Comparison of ENCODE assay signal across 9 cellular contexts in genomic region chr22:22342697-22343602, GRCh38.
DNase-seq lines count a peak whose midpoint lies in the region; ATAC-seq and TF ChIP-seq lines count a peak whose summit lies in the region.
"Had no signal": no experiment of that assay in that cellular context is flagged by ENCODE, and none has a peak within 500 bp of the region (broad histone marks: within the 10 kb centered on the region; RNA-seq: fewer than 3 reads in every experiment).

No MANE protein-coding gene starts in this region.

- H3K4me3 ChIP-seq in KMS-11 (IDR thresholded peaks at IDR 0.05; ENCODE audit: insufficient read depth, low read depth, low read length) (no peak overlapping the region), ascending aorta (no peak overlapping the region)
- H3K4me3 ChIP-seq: SJSA1 had no signal

- H3K79me2 ChIP-seq in KMS-11 (ENCODE audit: insufficient read depth, low read depth) = no peaks in the 10 kb centered on the region

- no peaks in the 10 kb centered on the region for H3K4me1 Mint-ChIP-seq in immature natural killer cell

- no peak overlapping the region for H3K27ac Mint-ChIP-seq in immature natural killer cell

- H3K27me3 ChIP-seq in KMS-11 (ENCODE audit: insufficient read depth, low read depth) (no peaks in the 10 kb centered on the region), ascending aorta (no peaks in the 10 kb centered on the region)

- H3K36me3 Mint-ChIP-seq in immature natural killer cell = no peaks in the 10 kb centered on the region

- DNase-seq in DMS153 (lab: John Stamatoyannopoulos, UW) = peak; percentile 43
- DNase-seq in SW480 (ENCODE audit: low spot score) = peak; percentile 72
- DNase-seq in ascending aorta (ENCODE audit: low spot score in 2 of 2) = no peak
- peak; percentile 8 to 31 (median 13) for DNase-seq in immature natural killer cell
- DNase-seq in stimulated activated CD4-positive, alpha-beta T cell treated with anti-CD3 and anti-CD28 coated beads, TNF-alpha, amount 100 ng/mL, for 1 hour (ENCODE audit: low read depth in 3 of 3, low spot score in 1 of 3) = peak in 2 of 3 donors; percentile 22 to 66

- H2AFZ ChIP-seq in KMS-11 (ENCODE audit: low read depth) = no peak overlapping the region

- H3K4me3 Mint-ChIP-seq in immature natural killer cell = no peak overlapping the region

- H3K27me3 Mint-ChIP-seq in immature natural killer cell (ENCODE audit: low read depth in 3 of 3) = peaks cover 0 to 3% (median 3%) of the 10 kb centered on the region in 3 donors

- H3K9ac ChIP-seq in KMS-11 = no peak overlapping the region

- no peaks in the 10 kb centered on the region for H3K36me3 ChIP-seq in KMS-11 (ENCODE audit: insufficient read depth)
- H3K36me3 ChIP-seq in ascending aorta = no peaks in the 10 kb centered on the region
- H3K36me3 ChIP-seq: SJSA1 had no signal

- no peaks in the 10 kb centered on the region for H4K20me1 ChIP-seq in KMS-11 (ENCODE audit: insufficient read depth)

- H3K4me2 ChIP-seq in KMS-11 = no peak overlapping the region

- no peaks in the 10 kb centered on the region for H3K9me3 Mint-ChIP-seq in immature natural killer cell

- ATAC-seq in GM19397 (IDR thresholded peaks at IDR 0.05; ENCODE audit: unreplicated experiment) (no peak), HG03442 (IDR thresholded peaks at IDR 0.05; ENCODE audit: unreplicated experiment) (no peak)

- H3K9me3 ChIP-seq in ascending aorta = no peaks in the 10 kb centered on the region
- H3K9me3 ChIP-seq: SJSA1 had no signal

- peak; percentile 93 for TF ChIP-seq CTCF in KMS-11 (conservative IDR thresholded peaks at IDR 0.05; ENCODE audit: low read depth, low read length)
- TF ChIP-seq CTCF in ascending aorta (IDR thresholded peaks at IDR 0.05) = peak; percentile 26 to 50 (median 30)

- intact Hi-C loops in ascending aorta (cut with DNase I) = no loop called here

- no peaks in the 10 kb centered on the region for H3K4me1 ChIP-seq in KMS-11 (ENCODE audit: low read depth, poor library complexity, severe bottlenecking)
- no peaks in the 10 kb centered on the region for H3K4me1 ChIP-seq in ascending aorta
- H3K4me1 ChIP-seq: SJSA1 had no signal

- no peak overlapping the region for H3K27ac ChIP-seq in KMS-11
- H3K27ac ChIP-seq in ascending aorta = no peak overlapping the region
- H3K27ac ChIP-seq: SJSA1 had no signal

Comparison
In these comparisons a context has a peak if more than half of its experiments do, and no peak if none do; other contexts are left out.
1. DNase-seq: peak in DMS153 (single experiment), SW480 (single experiment), immature natural killer cell (3 of 3) and stimulated activated CD4-positive, alpha-beta T cell treated with anti-CD3 and anti-CD28 coated beads, TNF-alpha, amount 100 ng/mL, for 1 hour (2 of 3); none in ascending aorta (0 of 2).